In genomic region chr14:68741839-68742470, GRCh38 we compare ENCODE assay signal across 9 cellular contexts. TPM values are rescaled to one million over a fixed set of nuclear protein-coding genes. Genes with fewer than 3 reads are reported as not detected.
A peak's percentile ranks its signal among the peaks of the same experiment; 100 is the strongest.
DNase-seq lines count a peak whose midpoint lies in the region; ATAC-seq and TF ChIP-seq lines count a peak whose summit lies in the region.
"Had no signal": no experiment of that assay in that cellular context is flagged by ENCODE, and none has a peak within 500 bp of the region (broad histone marks: within the 10 kb centered on the region; RNA-seq: fewer than 3 reads in every experiment).

No MANE protein-coding gene starts in this region.

- no peak overlapping the region for H3K27ac Mint-ChIP-seq in activated naive CD8-positive, alpha-beta T cell treated with anti-CD3 and anti-CD28 coated beads, Interleukin-2, amount 50 U/mL, for 24 hours
- no peak overlapping the region for H3K27ac Mint-ChIP-seq in activated naive CD8-positive, alpha-beta T cell treated with anti-CD3 and anti-CD28 coated beads for 36 hours
- H3K27ac Mint-ChIP-seq in stimulated activated naive B cell treated with anti-CD40 and anti-IgM and Interleukin-4, amounts not matched to agents 10 μg/mL and 1 μg/mL and 100 μg/mL, for 72 hours, result peak overlapping the region; percentile 96
- H3K27ac Mint-ChIP-seq: T-cell had no signal

- no peaks in the 10 kb centered on the region for H4K20me1 ChIP-seq in OCI-LY7 (ENCODE audit: insufficient read depth, low read length)

- H3K9me3 Mint-ChIP-seq in activated naive CD8-positive, alpha-beta T cell treated with anti-CD3 and anti-CD28 coated beads, Interleukin-2, amount 50 U/mL, for 24 hours, result peaks cover 11% of the 10 kb centered on the region
- peaks cover 5% of the 10 kb centered on the region for H3K9me3 Mint-ChIP-seq in activated naive CD8-positive, alpha-beta T cell treated with anti-CD3 and anti-CD28 coated beads for 36 hours
- peaks cover 6 to 12% of the 10 kb centered on the region in 2 donors for H3K9me3 Mint-ChIP-seq in stimulated activated naive B cell treated with anti-CD40 and anti-IgM and Interleukin-4, amounts not matched to agents 10 μg/mL and 1 μg/mL and 100 μg/mL, for 72 hours
- H3K9me3 Mint-ChIP-seq: T-cell had no signal

- intact Hi-C loops in OCI-LY7 (cut with micrococcal nuclease; ENCODE audit: unreplicated experiment), result no loop called here

- POLR2A ChIA-PET in OCI-LY7 (lab: Charles Lee), result interaction anchor here (0.7 kb wide), 1 partner anchor 712 kb away, joined by 3 read pairs; no protein-coding TSS in a partner anchor

- peaks cover 4% of the 10 kb centered on the region for H3K36me3 Mint-ChIP-seq in activated naive CD8-positive, alpha-beta T cell treated with anti-CD3 and anti-CD28 coated beads, Interleukin-2, amount 50 U/mL, for 24 hours (ENCODE audit: low read depth)
- no peaks in the 10 kb centered on the region for H3K36me3 Mint-ChIP-seq in activated naive CD8-positive, alpha-beta T cell treated with anti-CD3 and anti-CD28 coated beads for 36 hours
- H3K36me3 Mint-ChIP-seq in stimulated activated naive B cell treated with anti-CD40 and anti-IgM and Interleukin-4, amounts not matched to agents 10 μg/mL and 1 μg/mL and 100 μg/mL, for 72 hours, result peaks cover 4 to 11% of the 10 kb centered on the region in 2 donors
- H3K36me3 Mint-ChIP-seq: T-cell had no signal

- H3K9me3 ChIP-seq in OCI-LY7 (ENCODE audit: low read length), result peaks cover 5% of the 10 kb centered on the region; the same call in 1 of the 2 replicates

- no peak overlapping the region for H3K4me3 Mint-ChIP-seq in activated naive CD8-positive, alpha-beta T cell treated with anti-CD3 and anti-CD28 coated beads, Interleukin-2, amount 50 U/mL, for 24 hours
- no peak overlapping the region for H3K4me3 Mint-ChIP-seq in activated naive CD8-positive, alpha-beta T cell treated with anti-CD3 and anti-CD28 coated beads for 36 hours
- H3K4me3 Mint-ChIP-seq in stimulated activated naive B cell treated with anti-CD40 and anti-IgM and Interleukin-4, amounts not matched to agents 10 μg/mL and 1 μg/mL and 100 μg/mL, for 72 hours, result peak overlapping the region; percentile 34 to 56
- H3K4me3 Mint-ChIP-seq: T-cell had no signal

- H3K4me2 ChIP-seq in OCI-LY7 (ENCODE audit: low read length), result peak overlapping the region; percentile 36

- H2AFZ ChIP-seq in OCI-LY7 (ENCODE audit: low read length), result no peak overlapping the region

- BruUV-seq in OCI-LY7 (replicated peaks; lab: Mats Ljungman, UMichigan), result no TSS peak

- no peaks in the 10 kb centered on the region for H3K36me3 ChIP-seq in OCI-LY7 (ENCODE audit: insufficient read depth, low read length)

- H3K9me2 ChIP-seq in OCI-LY7 (ENCODE audit: insufficient read depth, low read length), result no peaks in the 10 kb centered on the region

- H3K27me3 Mint-ChIP-seq in activated naive CD8-positive, alpha-beta T cell treated with anti-CD3 and anti-CD28 coated beads, Interleukin-2, amount 50 U/mL, for 24 hours, result no peaks in the 10 kb centered on the region
- H3K27me3 Mint-ChIP-seq in activated naive CD8-positive, alpha-beta T cell treated with anti-CD3 and anti-CD28 coated beads for 36 hours, result no peaks in the 10 kb centered on the region
- H3K27me3 Mint-ChIP-seq in stimulated activated naive B cell treated with anti-CD40 and anti-IgM and Interleukin-4, amounts not matched to agents 10 μg/mL and 1 μg/mL and 100 μg/mL, for 72 hours, result no peaks in the 10 kb centered on the region
- H3K27me3 Mint-ChIP-seq: T-cell had no signal

- ATAC-seq in activated naive CD8-positive, alpha-beta T cell treated with anti-CD3 and anti-CD28 coated beads, Interleukin-2, amount 50 U/mL, for 24 hours, result peak; percentile 62
- ATAC-seq in HG02938 (IDR thresholded peaks at IDR 0.05; ENCODE audit: unreplicated experiment), result peak; percentile 71
- peak; percentile 91 to 93 for ATAC-seq in stimulated activated naive B cell treated with anti-CD40 and anti-IgM and Interleukin-4, amounts not matched to agents 10 μg/mL and 1 μg/mL and 100 μg/mL, for 72 hours (replicated peaks)

- H3K27ac ChIP-seq in OCI-LY7 (ENCODE audit: low read depth, low read length, poor library complexity, severe bottlenecking), result no peak overlapping the region

- no peaks in the 10 kb centered on the region for H3K79me2 ChIP-seq in OCI-LY7 (ENCODE audit: insufficient read depth, low read depth, low read length)

- no peak for DNase-seq in activated naive CD8-positive, alpha-beta T cell treated with anti-CD3 and anti-CD28 coated beads, Interleukin-2, amount 50 U/mL, for 24 hours
- DNase-seq in activated naive CD8-positive, alpha-beta T cell treated with anti-CD3 and anti-CD28 coated beads for 36 hours, result no peak
- DNase-seq in OCI-LY7 (ENCODE audit: low spot score) (peak; percentile 87), SK-N-DZ (ENCODE audit: low spot score) (no peak), NCI-H446 (lab: John Stamatoyannopoulos, UW) (no peak), HUDEP-2 (lab: John Stamatoyannopoulos, UW; ENCODE audit: unreplicated experiment in 76 of 76) (no peak)
- peak; percentile 86 for DNase-seq in stimulated activated naive B cell treated with anti-CD40 and anti-IgM and Interleukin-4, amounts not matched to agents 10 μg/mL and 1 μg/mL and 100 μg/mL, for 72 hours

- TF ChIP-seq CTCF in OCI-LY7 (conservative IDR thresholded peaks at IDR 0.05; ENCODE audit: low read length), result no peak

- peak overlapping the region; percentile 4 for H3K4me3 ChIP-seq in OCI-LY7 (ENCODE audit: low read depth, low read length, poor library complexity, severe bottlenecking)

- CTCF ChIA-PET in OCI-LY7 (lab: Charles Lee; ENCODE audit: unreplicated experiment), result no interaction called here

- H3K4me1 Mint-ChIP-seq in activated naive CD8-positive, alpha-beta T cell treated with anti-CD3 and anti-CD28 coated beads, Interleukin-2, amount 50 U/mL, for 24 hours, result peaks cover 34% of the 10 kb centered on the region
- peaks cover 10% of the 10 kb centered on the region for H3K4me1 Mint-ChIP-seq in activated naive CD8-positive, alpha-beta T cell treated with anti-CD3 and anti-CD28 coated beads for 36 hours
- H3K4me1 Mint-ChIP-seq in stimulated activated naive B cell treated with anti-CD40 and anti-IgM and Interleukin-4, amounts not matched to agents 10 μg/mL and 1 μg/mL and 100 μg/mL, for 72 hours, result peaks cover 54 to 84% of the 10 kb centered on the region in 2 donors

- peaks cover 30% of the 10 kb centered on the region for H3K4me1 ChIP-seq in OCI-LY7 (ENCODE audit: insufficient read depth, low read length, poor library complexity, severe bottlenecking)

RNA-seq across cellular contexts. Expression of gene ZFP36L1, which starts 50.9 kb away (rescaled TPM):
- 10 to 100 TPM; 84.4 to 86.2 TPM for total RNA-seq in activated naive CD8-positive, alpha-beta T cell treated with anti-CD3 and anti-CD28 coated beads for 36 hours
- 24.2 and 25.6 TPM in 2 replicates for total RNA-seq in OCI-LY7 (2014; rRNA removed; shearing (Covaris generic))
- 51.4 and 57.0 TPM in 2 replicates for total RNA-seq in OCI-LY7 (2022)
- 1.4 and 3.7 TPM in 2 replicates for polyA plus RNA-seq in SK-N-DZ (2014; cell fraction: cytosol; rRNA removed)
- 0.45 and 0.78 TPM in 2 replicates for polyA plus RNA-seq in SK-N-DZ (2014; cell fraction: nucleus; rRNA removed)

Comparison
In these comparisons a context has a peak if more than half of its experiments do, and no peak if none do; other contexts are left out.
1. DNase-seq: peak in OCI-LY7 (single experiment) and stimulated activated naive B cell treated with anti-CD40 and anti-IgM and Interleukin-4, amounts not matched to agents 10 μg/mL and 1 μg/mL and 100 μg/mL, for 72 hours (single experiment); none in activated naive CD8-positive, alpha-beta T cell treated with anti-CD3 and anti-CD28 coated beads, Interleukin-2, amount 50 U/mL, for 24 hours (single experiment), activated naive CD8-positive, alpha-beta T cell treated with anti-CD3 and anti-CD28 coated beads for 36 hours (single experiment), SK-N-DZ (single experiment), NCI-H446 (0 of 2) and HUDEP-2 (0 of 76).
2. H3K4me3 Mint-ChIP-seq: peak in stimulated activated naive B cell treated with anti-CD40 and anti-IgM and Interleukin-4, amounts not matched to agents 10 μg/mL and 1 μg/mL and 100 μg/mL, for 72 hours (2 of 2); none in activated naive CD8-positive, alpha-beta T cell treated with anti-CD3 and anti-CD28 coated beads, Interleukin-2, amount 50 U/mL, for 24 hours (single experiment) and activated naive CD8-positive, alpha-beta T cell treated with anti-CD3 and anti-CD28 coated beads for 36 hours (single experiment).
3. Peak in every context shown above with its lines, with median percentiles within 50 percentile points of each other: ATAC-seq.